Comparison of ENCODE assay signal across 12 cellular contexts in genomic region chr15:100972975-100973350, GRCh38. TPM values are rescaled to one million over a fixed set of nuclear protein-coding genes. Genes with fewer than 3 reads are reported as not detected.
DNase-seq lines count a peak whose midpoint lies in the region; ATAC-seq and TF ChIP-seq lines count a peak whose summit lies in the region.
"Had no signal": no experiment of that assay in that cellular context is flagged by ENCODE, and none has a peak within 500 bp of the region (broad histone marks: within the 10 kb centered on the region; RNA-seq: fewer than 3 reads in every experiment).

No MANE protein-coding gene starts in this region.

- no peak overlapping the region for H2BK12ac ChIP-seq in mesenchymal stem cell (ENCODE audit: low read length in 2 of 2)

- peak overlapping the region; percentile 25 for H3K4me3 ChIP-seq in epithelial cell of esophagus (ENCODE audit: low read length)
- H3K4me3 ChIP-seq in mesenchymal stem cell (ENCODE audit: insufficient read depth in 1 of 2, low read depth in 1 of 2, low read length in 2 of 2): peak overlapping the region; percentile 15 to 59
- H3K4me3 ChIP-seq in subcutaneous abdominal adipose tissue (ENCODE audit: low read depth in 1 of 5, low read length in 5 of 5): peak overlapping the region in 3 of 5 donors; percentile 25 to 49 (median 48)

- H3K4me3 Mint-ChIP-seq in activated B cell treated with CpG ODN at 0.5 μM for 24 hours: peak overlapping the region; percentile 32

- H3K27ac ChIP-seq in mesenchymal stem cell (ENCODE audit: low read length, poor library complexity, severe bottlenecking) (no peak overlapping the region), subcutaneous abdominal adipose tissue (ENCODE audit: low read depth, low read length) (no peak overlapping the region)

- H3K9me3 ChIP-seq in mesenchymal stem cell (ENCODE audit: control insufficient read depth, low read length) (no peaks in the 10 kb centered on the region), subcutaneous abdominal adipose tissue (ENCODE audit: control insufficient read depth in 5 of 5, low read length in 5 of 5) (no peaks in the 10 kb centered on the region)

- ATAC-seq in activated B cell treated with CpG ODN at 0.5 μM for 24 hours (ENCODE audit: low read depth): no peak
- ATAC-seq: HCT116 had no signal

- WGBS in mesenchymal stem cell: 30% methylated on average over 32 of the region's 36 CpGs

- H3K14ac ChIP-seq in mesenchymal stem cell (ENCODE audit: low read length in 2 of 2): no peak overlapping the region

- no peak overlapping the region for H2AFZ ChIP-seq in mesenchymal stem cell (ENCODE audit: low read depth, low read length)

- H3K9me3 Mint-ChIP-seq in activated B cell treated with CpG ODN at 0.5 μM for 24 hours: no peaks in the 10 kb centered on the region
- H3K9me3 Mint-ChIP-seq: memory B cell had no signal

- H3K23ac ChIP-seq in mesenchymal stem cell (ENCODE audit: low read length in 2 of 2): peak overlapping the region in 1 of 2 experiments; percentile 78

- peaks cover 21% of the 10 kb centered on the region for H3K36me3 Mint-ChIP-seq in activated B cell treated with CpG ODN at 0.5 μM for 24 hours (ENCODE audit: low read depth)

- CTCF ChIA-PET in activated B cell treated with CpG ODN at 0.5 μM for 24 hours (lab: Charles Lee): interaction anchor here (2.2 kb wide), 1 partner anchor 55 kb away, joined by 8 read pairs; no protein-coding TSS in a partner anchor

- no peak for TF ChIP-seq CTCF in activated B cell treated with CpG ODN at 0.5 μM for 24 hours (IDR thresholded peaks at IDR 0.05)
- TF ChIP-seq CTCF in epithelial cell of esophagus (IDR thresholded peaks at IDR 0.05; ENCODE audit: insufficient read depth, low read depth, low read length, missing control alignments): no peak

- no peak overlapping the region for H4K91ac ChIP-seq in mesenchymal stem cell (ENCODE audit: low read length)

- no peak overlapping the region for H3K4ac ChIP-seq in mesenchymal stem cell (ENCODE audit: low read depth in 1 of 2, low read length in 2 of 2)

- no peak overlapping the region for H3K27ac Mint-ChIP-seq in activated B cell treated with CpG ODN at 0.5 μM for 24 hours
- H3K27ac Mint-ChIP-seq: memory B cell had no signal

- intact Hi-C loops in activated B cell treated with CpG ODN at 0.5 μM for 24 hours (cut with micrococcal nuclease): loop anchor here (5.0 kb wide), 1 partner anchor 34 kb away; no protein-coding TSS in a partner anchor

- H3K36me3 ChIP-seq in mesenchymal stem cell (ENCODE audit: control insufficient read depth in 1 of 2, insufficient read depth in 2 of 2, low read depth in 1 of 2, low read length in 2 of 2) (peaks cover 2 to 6% of the 10 kb centered on the region in 2 experiments), subcutaneous abdominal adipose tissue (ENCODE audit: control insufficient read depth in 5 of 5, insufficient read depth in 5 of 5, low read length in 5 of 5) (no peaks in the 10 kb centered on the region)

- no peak overlapping the region for H4K8ac ChIP-seq in mesenchymal stem cell (ENCODE audit: low read length)

- H3K9ac ChIP-seq in mesenchymal stem cell (ENCODE audit: low read length): no peak overlapping the region
- H3K9ac ChIP-seq in subcutaneous abdominal adipose tissue (ENCODE audit: low read length in 5 of 5): no peak overlapping the region

- H3K4me2 ChIP-seq in mesenchymal stem cell (ENCODE audit: low read length, poor library complexity, severe bottlenecking): peak overlapping the region; percentile 96

- H3K27me3 ChIP-seq in mesenchymal stem cell (ENCODE audit: control insufficient read depth in 1 of 2, insufficient read depth in 1 of 2, low read length in 2 of 2): peaks cover 0 to 48% of the 10 kb centered on the region in 2 experiments
- peaks cover 4 to 14% (median 12%) of the 10 kb centered on the region in 5 donors for H3K27me3 ChIP-seq in subcutaneous abdominal adipose tissue (ENCODE audit: control insufficient read depth in 5 of 5, insufficient read depth in 4 of 5, low read length in 5 of 5)

- H3K4me1 ChIP-seq in mesenchymal stem cell (ENCODE audit: control insufficient read depth, insufficient read depth, low read depth, low read length) (peaks cover 10% of the 10 kb centered on the region), subcutaneous abdominal adipose tissue (ENCODE audit: control insufficient read depth in 5 of 5, insufficient read depth in 5 of 5, low read length in 5 of 5) (peaks cover 0 to 10% (median 6%) of the 10 kb centered on the region in 5 donors)

- H3K27me3 Mint-ChIP-seq in activated B cell treated with CpG ODN at 0.5 μM for 24 hours: peaks cover 8% of the 10 kb centered on the region

- H3K18ac ChIP-seq in mesenchymal stem cell (ENCODE audit: low read depth in 1 of 2, low read length in 2 of 2): no peak overlapping the region

- no peaks in the 10 kb centered on the region for H3K79me1 ChIP-seq in mesenchymal stem cell (replicated peaks; ENCODE audit: low read length, poor library complexity, severe bottlenecking)

- H2BK15ac ChIP-seq in mesenchymal stem cell (ENCODE audit: low read depth, poor library complexity, severe bottlenecking): no peak overlapping the region

- POLR2A ChIA-PET in activated B cell treated with CpG ODN at 0.5 μM for 24 hours (lab: Charles Lee): interaction anchor here (0.7 to 1.4 kb wide), 2 partner anchors 54 to 1846 kb away, joined by 4 to 6 read pairs; partner anchors contain the start of gene LRRK1

- H2BK120ac ChIP-seq in mesenchymal stem cell (ENCODE audit: low read depth, low read length): no peak overlapping the region

- DNase-seq in activated B cell treated with CpG ODN at 0.5 μM for 24 hours: no peak
- no peak for DNase-seq in epithelial cell of esophagus (ENCODE audit: low read depth)
- no peak for DNase-seq in mesenchymal stem cell
- DNase-seq in NCI-H774 (lab: John Stamatoyannopoulos, UW): no peak
- no peak for DNase-seq in activated naive CD4-positive, alpha-beta T cell treated with anti-CD3 and anti-CD28 coated beads, Interleukin-2, amount 50 U/mL, for 16 hours
- DNase-seq in central memory CD4-positive, alpha-beta T cell: no peak
- no peak for DNase-seq in amniotic stem cell (lab: John Stamatoyannopoulos, UW)
- DNase-seq: aorta; stimulated activated CD4-positive, alpha-beta T cell treated with anti-CD3 and anti-CD28 coated beads, Interleukin-12 subunit alpha, Interleukin-12 subunit beta, amount 100 ng/mL, for 4 hours had no signal

- no peak overlapping the region for H2BK5ac ChIP-seq in mesenchymal stem cell (ENCODE audit: low read depth, low read length, poor library complexity, severe bottlenecking)

- peaks cover 21% of the 10 kb centered on the region for H3K4me1 Mint-ChIP-seq in activated B cell treated with CpG ODN at 0.5 μM for 24 hours

- no peak overlapping the region for H2AK5ac ChIP-seq in mesenchymal stem cell (ENCODE audit: low read length, severe bottlenecking)

RNA-seq across cellular contexts. Expression of gene LRRK1, which starts 53.8 kb away (rescaled TPM):
- total RNA-seq in activated B cell treated with CpG ODN at 0.5 μM for 24 hours: 35.9 and 43.5 TPM in 2 replicates
- polyA plus RNA-seq in mesenchymal stem cell (2013, experiment 1 of 2): 1.8 TPM
- 1.5 TPM for polyA plus RNA-seq in mesenchymal stem cell (2013, experiment 2 of 2)
